Comparison of ENCODE assay signal across 1 cellular context in genomic region chr5:72558383-72558782, GRCh38.
TF ChIP-seq lines count a peak whose summit lies in the region.

No MANE protein-coding gene starts in this region.

TF ChIP-seq in GM23338, 12 proteins besides CTCF, POLR2A, EP300 and RAD21 (continued from another document):
- TF ChIP-seq ZNF462 (CRISPR knock-in tag; IDR thresholded peaks at IDR 0.05) (no peak), NANOG (IDR thresholded peaks at IDR 0.05; ENCODE audit: borderline replicate concordance) (no peak), CREB1 (CRISPR knock-in tag; IDR thresholded peaks at IDR 0.05; ENCODE audit: low read depth) (no peak), STAT1 (IDR thresholded peaks at IDR 0.05; ENCODE audit: unreplicated experiment) (no peak), REST (IDR thresholded peaks at IDR 0.05; ENCODE audit: unreplicated experiment) (no peak)
- TF ChIP-seq, protein P1, sequence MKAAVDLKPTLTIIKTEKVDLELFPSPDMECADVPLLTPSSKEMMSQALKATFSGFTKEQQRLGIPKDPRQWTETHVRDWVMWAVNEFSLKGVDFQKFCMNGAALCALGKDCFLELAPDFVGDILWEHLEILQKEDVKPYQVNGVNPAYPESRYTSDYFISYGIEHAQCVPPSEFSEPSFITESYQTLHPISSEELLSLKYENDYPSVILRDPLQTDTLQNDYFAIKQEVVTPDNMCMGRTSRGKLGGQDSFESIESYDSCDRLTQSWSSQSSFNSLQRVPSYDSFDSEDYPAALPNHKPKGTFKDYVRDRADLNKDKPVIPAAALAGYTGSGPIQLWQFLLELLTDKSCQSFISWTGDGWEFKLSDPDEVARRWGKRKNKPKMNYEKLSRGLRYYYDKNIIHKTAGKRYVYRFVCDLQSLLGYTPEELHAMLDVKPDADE (IDR thresholded peaks at IDR 0.05), result no peak
TF ChIP-seq in GM23338: peak in this region for 0.
